18 cellular contexts compared by ENCODE assay signal in the genomic region with DNA sequence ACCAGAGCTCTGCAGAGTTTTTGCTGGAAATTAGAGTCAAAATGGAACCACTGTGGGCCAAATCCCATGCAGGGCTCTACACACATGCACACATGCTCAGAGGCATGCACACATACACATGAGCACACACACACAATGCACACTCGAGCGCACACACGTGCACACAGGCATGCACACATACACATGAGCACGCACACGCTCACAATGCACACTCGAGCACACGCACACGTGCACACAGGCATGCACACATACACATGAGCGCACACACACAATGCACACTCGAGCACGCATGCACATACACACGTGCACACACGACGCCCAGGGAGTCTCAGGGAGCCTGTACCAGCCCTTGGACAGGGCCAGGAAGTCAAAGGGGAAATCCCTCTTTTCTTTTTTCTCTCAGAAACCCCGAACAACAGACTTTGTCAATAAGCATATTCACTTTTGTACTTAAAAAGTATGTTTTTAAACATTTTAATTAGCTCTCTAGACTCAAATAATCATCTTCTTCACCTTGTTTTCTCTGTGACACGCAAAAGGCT. TPM values are rescaled to one million over a fixed set of nuclear protein-coding genes. Genes with fewer than 3 reads are reported as not detected.
DNase-seq lines count a peak whose midpoint lies in the region; ATAC-seq, FAIRE-seq and TF ChIP-seq lines count a peak whose summit lies in the region.
"Had no signal": no experiment of that assay in that cellular context is flagged by ENCODE, and none has a peak within 500 bp of the region (broad histone marks: within the 10 kb centered on the region; RNA-seq: fewer than 3 reads in every experiment).

No MANE protein-coding gene starts in this region.

- no peak overlapping the region for H2BK15ac ChIP-seq in H9 (ENCODE audit: low read depth, low read length)

- no peak overlapping the region for H4K5ac ChIP-seq in H9 (ENCODE audit: insufficient read length, low read depth, low read length)

- peaks cover 3% of the 10 kb centered on the region for H3K9me1 ChIP-seq in K562 (ENCODE audit: control insufficient read depth, insufficient read depth, low read length)

- H3T11ph ChIP-seq in H9 (ENCODE audit: low read length) = no peak overlapping the region

- in situ Hi-C loops in HepG2 (cut with HindIII; ENCODE audit: extremely low pct_ligation_motif_present, low pct_unique_long_range_greater_than_20kb) (no loop called here), K562 (cut with MboI) (no loop called here)

- WGBS in HepG2 (ENCODE audit: low lambda C conversion rate) = 58% methylated on average over 16 of the region's 16 CpGs
- 81% methylated on average over 10 of the region's 16 CpGs for WGBS in right lobe of liver (ENCODE audit: insufficient coverage, low coverage, low lambda C conversion rate, missing lambda C conversion rate)
- WGBS in H9 (ENCODE audit: extremely low coverage, insufficient read length, low lambda C conversion rate) = no CpG with 5 or more reads among the region's 16 CpGs
- WGBS in K562 (ENCODE audit: insufficient coverage, low coverage, missing lambda C conversion rate) = 73% methylated on average over 16 of the region's 16 CpGs

- H3K4me1 Mint-ChIP-seq in H9 = 0 out of 4 replicates have a peak, but pooled peaks cover 0 to 5% of the 10 kb centered on the region in 2 experiments

- BruUV-seq in HepG2 (replicated peaks; lab: Mats Ljungman, UMichigan) = no TSS peak
- BruUV-seq in K562 (replicated peaks; lab: Mats Ljungman, UMichigan) = no TSS peak

- no peak overlapping the region; the same call in 1 of the 2 replicates for H3K14ac ChIP-seq in H9 (ENCODE audit: insufficient read depth, low read length)

- H3K36me3 ChIP-seq in HepG2 (replicated peaks in 1 of 2; ENCODE audit: control insufficient read depth in 1 of 2, insufficient read depth in 2 of 2, low read length in 2 of 2) (no peaks in the 10 kb centered on the region), right lobe of liver (no peaks in the 10 kb centered on the region), K562 (ENCODE audit: control insufficient read depth, insufficient read depth, low read length) (no peaks in the 10 kb centered on the region)
- H3K36me3 ChIP-seq: BE2C, SJSA1 had no signal

- H3K4ac ChIP-seq in H9 (ENCODE audit: low read depth, low read length) = no peak overlapping the region

- H3K36me3 Mint-ChIP-seq in H9 (ENCODE audit: insufficient read depth in 1 of 3, low read depth in 3 of 3) = no peaks in the 10 kb centered on the region

- no peak for FAIRE-seq in HepG2 (lab: Jason Lieb, UNC)
- no peak for FAIRE-seq in K562 (lab: Jason Lieb, UNC)
- FAIRE-seq in urothelium cell line (lab: Jason Lieb, UNC) = peak; percentile 99
- FAIRE-seq: GM18507 had no signal

- ATAC-seq in HepG2 (no peak), right lobe of liver (no peak), K562 (no peak), HG03139 (IDR thresholded peaks at IDR 0.05; ENCODE audit: unreplicated experiment) (no peak)

- no peak for TF ChIP-seq CTCF in HepG2 (CRISPR knock-in tag; IDR thresholded peaks at IDR 0.05)
- no peak for TF ChIP-seq CTCF in right lobe of liver (IDR thresholded peaks at IDR 0.05)
- TF ChIP-seq CTCF in H9 (conservative IDR thresholded peaks at IDR 0.05) = no peak
- TF ChIP-seq CTCF in K562 (IDR thresholded peaks at IDR 0.05 in 2 of 3, conservative IDR thresholded peaks at IDR 0.05 in 1 of 3; ENCODE audit: insufficient read depth in 2 of 3, low read depth in 1 of 3, low read length in 3 of 3) = no peak

- H3K27me3 ChIP-seq in HepG2 (ENCODE audit: control insufficient read depth in 1 of 2, insufficient read depth in 2 of 2, low read length in 2 of 2) (peaks cover 41 to 87% of the 10 kb centered on the region in 2 experiments), right lobe of liver (no peaks in the 10 kb centered on the region), H9 (ENCODE audit: insufficient read depth, low read length) (no peaks in the 10 kb centered on the region), K562 (ENCODE audit: control insufficient read depth in 2 of 2, insufficient read depth in 2 of 2, low read length in 2 of 2) (no peaks in the 10 kb centered on the region; a peak in 1 of 5 replicates)
- H3K27me3 ChIP-seq: BE2C, SJSA1 had no signal

- H3K23me2 ChIP-seq in H9 (ENCODE audit: insufficient read length, low read depth, low read length, poor library complexity, severe bottlenecking) = no peaks in the 10 kb centered on the region

- CTCF ChIA-PET in HepG2 (lab: Yijun Ruan, JAX; ENCODE audit: low intra/inter-chr PET ratio, low total read pairs) = no interaction called here
- CTCF ChIA-PET in K562 (lab: Yijun Ruan, JAX; ENCODE audit: low intra/inter-chr PET ratio) = no interaction called here

- H3K9me3 ChIP-seq in HepG2 (ENCODE audit: low read length) (no peaks in the 10 kb centered on the region), right lobe of liver (no peaks in the 10 kb centered on the region), H9 (ENCODE audit: control insufficient read depth, low read depth, low read length) (no peaks in the 10 kb centered on the region), K562 (replicated peaks; ENCODE audit: control insufficient read depth, insufficient read depth, low read depth, low read length) (no peaks in the 10 kb centered on the region)
- H3K9me3 ChIP-seq: BE2C had no signal

- TF ChIP-seq POLR2A in HepG2 (IDR thresholded peaks at IDR 0.05; ENCODE audit: insufficient read depth in 1 of 2, low read depth in 2 of 2, low read length in 2 of 2) (no peak), right lobe of liver (IDR thresholded peaks at IDR 0.05) (no peak), K562 (conservative IDR thresholded peaks at IDR 0.05) (no peak)

- no peaks in the 10 kb centered on the region for H3K79me1 ChIP-seq in H9 (ENCODE audit: insufficient read depth, low read depth, low read length, poor library complexity, severe bottlenecking)

- H2BK120ac ChIP-seq in H9 (ENCODE audit: low read depth, low read length, poor library complexity, severe bottlenecking) = no peak overlapping the region

- H4K20me1 ChIP-seq in HepG2 (ENCODE audit: insufficient read depth, low read length) (no peaks in the 10 kb centered on the region; the same call in 1 of the 2 replicates), H9 (ENCODE audit: control insufficient read depth, insufficient read depth, insufficient read length) (no peaks in the 10 kb centered on the region), K562 (replicated peaks; ENCODE audit: control insufficient read depth, insufficient read depth, low read length) (no peaks in the 10 kb centered on the region)

- H2AFZ ChIP-seq in HepG2 (ENCODE audit: low read length) = no peak overlapping the region
- no peak overlapping the region for H2AFZ ChIP-seq in H9 (ENCODE audit: low read length)
- H2AFZ ChIP-seq in K562 (ENCODE audit: low read depth, low read length) = no peak overlapping the region

- H3K9me3 Mint-ChIP-seq in H9 = 0 out of 5 replicates have a peak, but pooled peaks cover 0 to 2% of the 10 kb centered on the region in 2 experiments

- no peak overlapping the region for H3K18ac ChIP-seq in H9 (ENCODE audit: insufficient read length, low read depth, low read length)

- H2BK20ac ChIP-seq in H9 (ENCODE audit: low read depth, low read length, poor library complexity, severe bottlenecking) = no peak overlapping the region

- H3K9ac ChIP-seq in HepG2 (ENCODE audit: insufficient read depth, low read depth, low read length) (no peak overlapping the region), H9 (ENCODE audit: extremely low read depth, insufficient read length, low read length) (no peak overlapping the region), K562 (ENCODE audit: insufficient read depth in 1 of 2, low read depth in 2 of 2, low read length in 2 of 2) (no peak overlapping the region)

- POLR2A ChIA-PET in HepG2 (lab: Yijun Ruan, JAX) = no interaction called here
- POLR2A ChIA-PET in K562 (lab: Yijun Ruan, JAX) = interaction anchor here (0.6 kb wide), 1 partner anchor 90 kb away, joined by 4 read pairs; no protein-coding TSS in a partner anchor

- H3K27ac ChIP-seq in HepG2 (ENCODE audit: extremely low read length, insufficient read depth, low read length) (no peak overlapping the region), right lobe of liver (no peak overlapping the region), H9 (ENCODE audit: insufficient read length, low read depth, low read length) (no peak overlapping the region), K562 (ENCODE audit: extremely low read depth, low read depth, low read length) (no peak overlapping the region)
- H3K27ac ChIP-seq: RWPE1, SJSA1 had no signal

- no peak overlapping the region for H4K91ac ChIP-seq in H9 (ENCODE audit: insufficient read length, low read depth, low read length)

- H3K4me3 Mint-ChIP-seq in H9 = no peak overlapping the region

- H3K4me3 ChIP-seq in HepG2 (replicated peaks in 1 of 3; ENCODE audit: insufficient read depth in 1 of 3, low read depth in 2 of 3, low read length in 3 of 3) = no peak overlapping the region
- no peak overlapping the region for H3K4me3 ChIP-seq in right lobe of liver
- H3K4me3 ChIP-seq in K562 = no peak overlapping the region
- H3K4me3 ChIP-seq: SJSA1 had no signal

- H2AK5ac ChIP-seq in H9 (ENCODE audit: insufficient read length, low read length) = no peak overlapping the region

- H3K23ac ChIP-seq in H9 (ENCODE audit: insufficient read length, low read depth, low read length) = peak overlapping the region; percentile 98

- intact Hi-C loops in HepG2 (cut with micrococcal nuclease; ENCODE audit: unreplicated experiment) = no loop called here
- intact Hi-C loops in right lobe of liver (cut with DNase I) = no loop called here
- intact Hi-C loops in K562 (cut with micrococcal nuclease) = no loop called here

- peak overlapping the region in 2 of 3 experiments; percentile 53 to 87; a peak in 1 of 7 replicates for H3K27ac Mint-ChIP-seq in H9

- no peak overlapping the region for H2BK5ac ChIP-seq in H9 (ENCODE audit: insufficient read length, low read length)

- DNase-seq in HepG2 (ENCODE audit: low spot score) = no peak
- no peak for DNase-seq in right lobe of liver
- no peak for DNase-seq in H9
- DNase-seq in K562 (ENCODE audit: extremely low read depth in 1 of 4, low spot score in 3 of 4) = no peak
- DNase-seq in urothelium cell line (ENCODE audit: low spot score) = no peak
- DNase-seq in midbrain (lab: John Stamatoyannopoulos, UW) = no peak
- DNase-seq: BE2C, COR-L47, DMS153, EL, HCEC 1CT, NCI-H1092, NCI-H2107, NCI-H345 had no signal

- no peak overlapping the region for H4K8ac ChIP-seq in H9 (replicated peaks; ENCODE audit: insufficient read length, low read depth, low read length)

- H3K79me2 ChIP-seq in HepG2 (ENCODE audit: insufficient read depth, low read length) = no peaks in the 10 kb centered on the region
- H3K79me2 ChIP-seq in H9 (ENCODE audit: insufficient read depth, low read length) = no peaks in the 10 kb centered on the region
- H3K79me2 ChIP-seq in K562 (ENCODE audit: control insufficient read depth, insufficient read depth, low read length) = no peaks in the 10 kb centered on the region

- TF ChIP-seq RAD21 in HepG2 (CRISPR knock-in tag; IDR thresholded peaks at IDR 0.05) = no peak
- TF ChIP-seq RAD21 in K562 (CRISPR knock-in tag; conservative IDR thresholded peaks at IDR 0.05 in 1 of 2, IDR thresholded peaks at IDR 0.05 in 1 of 2) = no peak

- H3K4me2 ChIP-seq in HepG2 (ENCODE audit: low read depth, low read length) = no peak overlapping the region
- no peak overlapping the region for H3K4me2 ChIP-seq in H9 (ENCODE audit: insufficient read depth, insufficient read length, low read length)
- no peak overlapping the region for H3K4me2 ChIP-seq in K562 (ENCODE audit: insufficient read depth, low read length)

- no peak overlapping the region for H3K56ac ChIP-seq in H9 (ENCODE audit: insufficient read length, low read depth, low read length)

- H2BK12ac ChIP-seq in H9 (ENCODE audit: insufficient read length, low read depth, low read length) = no peak overlapping the region

- TF ChIP-seq EP300 in HepG2 (IDR thresholded peaks at IDR 0.05; ENCODE audit: low read depth in 2 of 2, low read length in 2 of 2) (no peak), HepG2 (CRISPR knock-in tag; IDR thresholded peaks at IDR 0.05; ENCODE audit: borderline replicate concordance) (no peak), K562 (IDR thresholded peaks at IDR 0.05; ENCODE audit: low read length) (no peak)

- H3K4me1 ChIP-seq in HepG2 (ENCODE audit: insufficient read depth, low read length) (no peaks in the 10 kb centered on the region), right lobe of liver (no peaks in the 10 kb centered on the region), H9 (ENCODE audit: insufficient read depth, low read length) (no peaks in the 10 kb centered on the region), K562 (replicated peaks in 1 of 2; ENCODE audit: control insufficient read depth in 2 of 2, insufficient read depth in 2 of 2, low read length in 2 of 2) (peaks cover 25 to 88% of the 10 kb centered on the region in 2 experiments)
- H3K4me1 ChIP-seq: BE2C had no signal

- peaks cover 6% of the 10 kb centered on the region for H3K27me3 Mint-ChIP-seq in H9 (ENCODE audit: low read depth)

RNA-seq across cellular contexts. Expression of a gene that starts 8.5 kb away (rescaled TPM):
- total RNA-seq in HepG2 (2016; rRNA removed; fragmentation: Illumina TruSeq; extraction: Trizol) = 0.66 and 1.2 TPM in 2 replicates
- 0.81 and 1.1 TPM in 2 replicates for total RNA-seq in HepG2 (2016; cell fraction: cytosol; rRNA removed; fragmentation: Illumina TruSeq; extraction: Trizol; ENCODE audit: low read depth)
- total RNA-seq in HepG2 (2016; cell fraction: insoluble cytoplasmic fraction; rRNA removed; fragmentation: Illumina TruSeq; extraction: Trizol) = 0.56 and 1.0 TPM in 2 replicates
- 1.7 and 2.2 TPM in 2 replicates for total RNA-seq in HepG2 (2016; cell fraction: membrane; rRNA removed; fragmentation: Illumina TruSeq; extraction: Trizol)
- total RNA-seq in HepG2 (2016; cell fraction: nucleus; rRNA removed; fragmentation: Illumina TruSeq; extraction: Trizol) = 0.31 TPM in 1 of 2 replicates, not detected in the other
- polyA plus RNA-seq in HepG2 (2011; rRNA removed) = 0.84 and 1.4 TPM in 2 replicates
- 2.1 and 2.5 TPM in 2 replicates for polyA plus RNA-seq in HepG2 (2011; cell fraction: cytosol; rRNA removed)
- polyA plus RNA-seq in HepG2 (2011; cell fraction: nucleus; rRNA removed) = 1.2 and 1.8 TPM in 2 replicates
- 0.23 and 0.79 TPM in 2 replicates for polyA plus RNA-seq in HepG2 (2012)
- 1.1 and 1.2 TPM in 2 replicates for polyA plus RNA-seq in HepG2 (2016; cell fraction: cytosol; fragmentation: Illumina TruSeq; extraction: Trizol; ENCODE audit: low read depth)
- polyA plus RNA-seq in HepG2 (2016; cell fraction: insoluble cytoplasmic fraction; fragmentation: Illumina TruSeq; extraction: Trizol; ENCODE audit: low read depth) = 0.69 and 0.92 TPM in 2 replicates
- 2.1 TPM in 2 replicates for polyA plus RNA-seq in HepG2 (2016; cell fraction: membrane; fragmentation: Illumina TruSeq; extraction: Trizol; ENCODE audit: low read depth)
- 1.2 and 1.3 TPM in 2 replicates for polyA plus RNA-seq in HepG2 (2016; cell fraction: nucleus; fragmentation: Illumina TruSeq; extraction: Trizol; ENCODE audit: insufficient read depth, low read depth)
- polyA minus RNA-seq in HepG2 (2011; rRNA and poly(A)+ RNA removed; ENCODE audit: low replicate concordance) = 2.5 and 12.3 TPM in 2 replicates
- 2.9 and 4.6 TPM in 2 replicates for polyA minus RNA-seq in HepG2 (2011; cell fraction: cytosol; rRNA and poly(A)+ RNA removed)
- polyA minus RNA-seq in HepG2 (2011; cell fraction: nucleus; rRNA and poly(A)+ RNA removed) = 0.87 and 1.4 TPM in 2 replicates
- 10 to 100 TPM in 1 of 6 experiments, 1 to 10 TPM in 5; 2.3 to 18.6 (median 5.9) TPM for total RNA-seq in right lobe of liver
- total RNA-seq in H9 (2021) = 19.4 and 21.4 TPM in 2 replicates
- 12.2 and 22.8 TPM in 2 replicates for total RNA-seq in K562 (2011; cell fraction: chromatin; rRNA removed; ENCODE audit: low replicate concordance)
- 23.4 and 25.7 TPM in 2 replicates for total RNA-seq in K562 (2011; cell fraction: nucleolus; rRNA removed)
- total RNA-seq in K562 (2011; cell fraction: nucleoplasm; rRNA removed) = 12.5 and 12.8 TPM in 2 replicates
- 28.2 and 34.9 TPM in 2 replicates for total RNA-seq in K562 (2014; rRNA removed)
- total RNA-seq in K562 (2014; rRNA removed; fragmentation: Illumina TruSeq; extraction: Trizol) = 2.2 and 2.3 TPM in 2 replicates
- 10.7 and 14.2 TPM in 2 replicates for total RNA-seq in K562 (2015; rRNA removed; fragmentation: Illumina TruSeq; extraction: Trizol)
- total RNA-seq in K562 (2021) = 25.7 and 31.8 TPM in 2 replicates
- 2.9 and 6.2 TPM in 2 replicates for polyA plus RNA-seq in K562 (2011; rRNA removed)
- 14.1 and 23.9 TPM in 2 replicates for polyA plus RNA-seq in K562 (2011; cell fraction: cytosol; rRNA removed)
- 8.7 and 14.9 TPM in 2 replicates for polyA plus RNA-seq in K562 (2011; cell fraction: nucleus; rRNA removed)
- polyA plus RNA-seq in K562 (2012) = 24.6 and 38.9 TPM in 2 replicates
- 1.7 and 10.2 TPM in 2 replicates for polyA plus RNA-seq in K562 (2014; fragmentation: Illumina TruSeq; extraction: Trizol)
- polyA plus RNA-seq in K562 (2014; fragmentation: Nextera tagmentation; extraction: Ambion mirVana) = under 1 TPM; 0.17 to 0.18 TPM
- 19.5 and 23.5 TPM in 2 replicates for polyA plus RNA-seq in K562 (2014; rRNA removed)
- polyA minus RNA-seq in K562 (2011; rRNA and poly(A)+ RNA removed) = 1.9 and 2.0 TPM in 2 replicates
- 19.5 and 23.5 TPM in 2 replicates for polyA minus RNA-seq in K562 (2011; cell fraction: cytosol; rRNA and poly(A)+ RNA removed)
- 6.1 and 6.4 TPM in 2 replicates for polyA minus RNA-seq in K562 (2011; cell fraction: nucleus; rRNA and poly(A)+ RNA removed)
